Comparison of ENCODE assay signal across 14 cellular contexts in genomic region chr14:68391292-68392014, GRCh38.
A peak's percentile ranks its signal among the peaks of the same experiment; 100 is the strongest.
DNase-seq lines count a peak whose midpoint lies in the region; TF ChIP-seq lines count a peak whose summit lies in the region.
"Had no signal": no experiment of that assay in that cellular context is flagged by ENCODE, and none has a peak within 500 bp of the region (broad histone marks: within the 10 kb centered on the region; RNA-seq: fewer than 3 reads in every experiment).

No MANE protein-coding gene starts in this region.

- no peaks in the 10 kb centered on the region for H3K9me3 Mint-ChIP-seq in activated T-cell treated with anti-CD3 and anti-CD28 coated beads, Interleukin-2, amount 50 U/mL, for 24 hours
- H3K9me3 Mint-ChIP-seq: activated naive CD4-positive, alpha-beta T cell treated with anti-CD3 and anti-CD28 coated beads, Interleukin-2, amount 50 U/mL, for 24 hours; memory B cell had no signal

- H3K27ac Mint-ChIP-seq in activated T-cell treated with anti-CD3 and anti-CD28 coated beads, Interleukin-2, amount 50 U/mL, for 24 hours: no peak overlapping the region
- H3K27ac Mint-ChIP-seq: activated naive CD4-positive, alpha-beta T cell treated with anti-CD3 and anti-CD28 coated beads, Interleukin-2, amount 50 U/mL, for 24 hours had no signal

- H3K27me3 ChIP-seq in parathyroid adenoma (ENCODE audit: control insufficient read depth, insufficient read depth, low read length) (no peaks in the 10 kb centered on the region), vagina (no peaks in the 10 kb centered on the region)
- H3K27me3 ChIP-seq: foreskin keratinocyte had no signal

- H3K27me3 Mint-ChIP-seq in activated T-cell treated with anti-CD3 and anti-CD28 coated beads, Interleukin-2, amount 50 U/mL, for 24 hours: no peaks in the 10 kb centered on the region
- H3K27me3 Mint-ChIP-seq: activated naive CD4-positive, alpha-beta T cell treated with anti-CD3 and anti-CD28 coated beads, Interleukin-2, amount 50 U/mL, for 24 hours; memory B cell had no signal

- no peaks in the 10 kb centered on the region for H3K36me3 ChIP-seq in parathyroid adenoma (ENCODE audit: control insufficient read depth, insufficient read depth, low read length)
- no peaks in the 10 kb centered on the region for H3K36me3 ChIP-seq in vagina

- H3K9me3 ChIP-seq in parathyroid adenoma (ENCODE audit: control insufficient read depth, low read length) (no peaks in the 10 kb centered on the region), vagina (no peaks in the 10 kb centered on the region)

- H3K4me1 ChIP-seq in parathyroid adenoma (peaks cover 18% of the 10 kb centered on the region), vagina (peaks cover 43% of the 10 kb centered on the region)
- H3K4me1 ChIP-seq: foreskin keratinocyte had no signal

- no peak for TF ChIP-seq POLR2A in vagina (IDR thresholded peaks at IDR 0.05)

- TF ChIP-seq CTCF in astrocyte of the spinal cord (IDR thresholded peaks at IDR 0.05; ENCODE audit: low read depth, low read length) (no peak), parathyroid adenoma (IDR thresholded peaks at IDR 0.05) (no peak), vagina (IDR thresholded peaks at IDR 0.05) (no peak)

- no peaks in the 10 kb centered on the region for H3K36me3 Mint-ChIP-seq in activated T-cell treated with anti-CD3 and anti-CD28 coated beads, Interleukin-2, amount 50 U/mL, for 24 hours (ENCODE audit: low read depth)
- H3K36me3 Mint-ChIP-seq: activated naive CD4-positive, alpha-beta T cell treated with anti-CD3 and anti-CD28 coated beads, Interleukin-2, amount 50 U/mL, for 24 hours had no signal

- H3K27ac ChIP-seq in parathyroid adenoma: peak overlapping the region; percentile 26
- H3K27ac ChIP-seq in vagina: peak overlapping the region; percentile 77
- H3K27ac ChIP-seq: foreskin keratinocyte had no signal

- H3K4me3 ChIP-seq in astrocyte of the spinal cord (ENCODE audit: low read depth, low read length) (no peak overlapping the region), parathyroid adenoma (ENCODE audit: low read depth, low read length) (no peak overlapping the region), vagina (no peak overlapping the region)

- peaks cover 6% of the 10 kb centered on the region for H3K4me1 Mint-ChIP-seq in activated T-cell treated with anti-CD3 and anti-CD28 coated beads, Interleukin-2, amount 50 U/mL, for 24 hours (ENCODE audit: low read depth)
- H3K4me1 Mint-ChIP-seq: activated naive CD4-positive, alpha-beta T cell treated with anti-CD3 and anti-CD28 coated beads, Interleukin-2, amount 50 U/mL, for 24 hours had no signal

- in situ Hi-C loops in astrocyte of the spinal cord (cut with HindIII; ENCODE audit: low sequenced_read_pairs) (no loop called here), ACHN (cut with HindIII; ENCODE audit: low pct_ligation_motif_present, low pct_unique_long_range_greater_than_20kb, low sequenced_read_pairs) (no loop called here)

- no peak overlapping the region for H3K9ac ChIP-seq in parathyroid adenoma

- peak; percentile 90 for DNase-seq in astrocyte of the spinal cord (ENCODE audit: low read depth, low spot score)
- DNase-seq in globus pallidus (ENCODE audit: low spot score): peak; percentile 47
- no peak for DNase-seq in vagina (ENCODE audit: extremely low spot score in 2 of 2)
- DNase-seq in RKO (ENCODE audit: low spot score): no peak
- DNase-seq in ACHN: no peak
- DNase-seq in activated T-cell treated with anti-CD3 and anti-CD28 coated beads, Interleukin-2, amount 50 U/mL, for 24 hours: no peak
- DNase-seq: activated CD4-positive, alpha-beta T cell treated with anti-CD3 and anti-CD28 coated beads, Interleukin-2, amount 50 U/mL, for 1 hour; foreskin keratinocyte; NCI-H1694; NCI-H82; stimulated activated naive CD4-positive, alpha-beta T cell treated with Interleukin-2 at 50 U/mL for 16 hours had no signal

- H2AFZ ChIP-seq in parathyroid adenoma: no peak overlapping the region

- intact Hi-C loops in vagina (cut with DNase I): loop anchor here (5.0 to 10.0 kb wide), 3 partner anchors 73 to 401 kb away; partner anchors contain the start of gene ZFP36L1

- no peaks in the 10 kb centered on the region for H3K79me2 ChIP-seq in parathyroid adenoma

- H3K4me3 Mint-ChIP-seq in activated T-cell treated with anti-CD3 and anti-CD28 coated beads, Interleukin-2, amount 50 U/mL, for 24 hours: no peak overlapping the region
- H3K4me3 Mint-ChIP-seq: activated naive CD4-positive, alpha-beta T cell treated with anti-CD3 and anti-CD28 coated beads, Interleukin-2, amount 50 U/mL, for 24 hours; memory B cell had no signal

- H3K4me2 ChIP-seq in parathyroid adenoma (ENCODE audit: low read length): no peak overlapping the region

Comparison
In these comparisons a context has a peak if more than half of its experiments do, and no peak if none do; other contexts are left out.
1. DNase-seq: peak in astrocyte of the spinal cord (single experiment) and globus pallidus (single experiment); none in vagina (0 of 2), RKO (single experiment), ACHN (single experiment) and activated T-cell treated with anti-CD3 and anti-CD28 coated beads, Interleukin-2, amount 50 U/mL, for 24 hours (single experiment).